Comparison of ENCODE assay signal across 35 cellular contexts in the genomic region with DNA sequence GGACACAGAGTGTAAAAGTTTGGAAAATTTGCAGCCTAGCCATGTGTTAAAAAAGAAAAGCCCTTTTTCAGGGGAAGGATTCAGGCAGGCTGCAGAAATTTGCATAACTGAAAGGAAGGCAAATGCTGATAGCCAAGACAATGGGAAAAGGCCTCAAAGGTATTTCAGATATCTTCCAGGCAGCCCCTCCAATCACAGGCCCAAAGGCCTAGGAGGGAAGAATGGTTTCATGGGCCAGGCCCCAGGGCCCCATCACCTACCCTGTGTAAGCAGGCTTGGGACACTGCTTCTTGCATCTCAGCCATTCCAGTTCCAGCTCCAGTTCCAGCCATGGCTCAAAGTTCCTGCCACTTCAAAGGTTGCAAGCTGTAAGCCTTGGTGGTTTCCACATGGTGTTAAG. TPM values are rescaled to one million over a fixed set of nuclear protein-coding genes. Genes with fewer than 3 reads are reported as not detected.
DNase-seq lines count a peak whose midpoint lies in the region; ATAC-seq and TF ChIP-seq lines count a peak whose summit lies in the region.
"Had no signal": no experiment of that assay in that cellular context is flagged by ENCODE, and none has a peak within 500 bp of the region (broad histone marks: within the 10 kb centered on the region; RNA-seq: fewer than 3 reads in every experiment).

No MANE protein-coding gene starts in this region.

- peak overlapping the region; percentile 82; the same call in 1 of the 2 replicates for H3K27ac ChIP-seq in HL-60 (replicated peaks)
- H3K27ac ChIP-seq in upper lobe of left lung = peak overlapping the region in 3 of 4 donors; percentile 69 to 81 (median 80)
- H3K27ac ChIP-seq: prostate gland, right lobe of liver, SJCRH30, vagina had no signal

- H3K4me1 Mint-ChIP-seq in activated naive CD8-positive, alpha-beta T cell (ENCODE audit: low read depth) = peaks cover 40% of the 10 kb centered on the region
- H3K4me1 Mint-ChIP-seq in activated naive CD8-positive, alpha-beta T cell treated with anti-CD3 and anti-CD28 coated beads, Interleukin-2, amount 50 U/mL, for 24 hours = peaks cover 39% of the 10 kb centered on the region
- H3K4me1 Mint-ChIP-seq in activated T-helper 17 cell treated with anti-CD3 and anti-CD28 coated beads, Interleukin-2, amount 50 U/mL, for 72 hours = peaks cover 37% of the 10 kb centered on the region

- no peak for TF ChIP-seq POLR2A in upper lobe of left lung (IDR thresholded peaks at IDR 0.05)

- DNase-seq in activated naive CD8-positive, alpha-beta T cell treated with anti-CD3 and anti-CD28 coated beads, Interleukin-2, amount 50 U/mL, for 24 hours = no peak
- DNase-seq in HL-60 (ENCODE audit: low read depth in 1 of 2, low spot score in 1 of 2) (no peak), upper lobe of left lung (no peak), AG08395 (ENCODE audit: low spot score) (no peak)
- DNase-seq: ACHN; activated B cell treated with CpG ODN at 0.5 μM for 24 hours; aorta; BE2C; COR-L47; endodermal cell; H7; head of caudate nucleus; kidney; midbrain; MV-4-11; naive B cell; NCI-H1436 treated with DMSO at 0.1 percent for 48 hours; NCI-H2107; NCI-H345; NCI-H82; nucleus accumbens; right lobe of liver; SJCRH30; stimulated activated CD8-positive, alpha-beta memory T cell treated with anti-CD3 and anti-CD28 coated beads, Interleukin-4, amount 100 ng/mL, for 48 hours; stomach; SW 1271 had no signal

- H3K4me1 ChIP-seq in upper lobe of left lung = peaks cover 0 to 11% (median 7%) of the 10 kb centered on the region in 4 donors
- H3K4me1 ChIP-seq: BE2C, prostate gland, SJCRH30, vagina had no signal

- H3K36me3 Mint-ChIP-seq in activated naive CD8-positive, alpha-beta T cell = no peaks in the 10 kb centered on the region
- H3K36me3 Mint-ChIP-seq in activated naive CD8-positive, alpha-beta T cell treated with anti-CD3 and anti-CD28 coated beads, Interleukin-2, amount 50 U/mL, for 24 hours (ENCODE audit: low read depth) = no peaks in the 10 kb centered on the region
- H3K36me3 Mint-ChIP-seq in activated T-helper 17 cell treated with anti-CD3 and anti-CD28 coated beads, Interleukin-2, amount 50 U/mL, for 72 hours (ENCODE audit: low read depth) = no peaks in the 10 kb centered on the region
- H3K36me3 Mint-ChIP-seq: naive B cell had no signal

- H3K9me3 ChIP-seq in upper lobe of left lung = no peaks in the 10 kb centered on the region
- H3K9me3 ChIP-seq: BE2C, prostate gland, right lobe of liver, SJCRH30, stomach, vagina had no signal

- no peak for TF ChIP-seq EP300 in upper lobe of left lung (IDR thresholded peaks at IDR 0.05)

- no peaks in the 10 kb centered on the region for H3K36me3 ChIP-seq in upper lobe of left lung
- H3K36me3 ChIP-seq: BE2C, prostate gland, right lobe of liver, SJCRH30, stomach, vagina had no signal

- no peaks in the 10 kb centered on the region for H3K9me3 Mint-ChIP-seq in activated naive CD8-positive, alpha-beta T cell (ENCODE audit: low read depth)
- no peaks in the 10 kb centered on the region for H3K9me3 Mint-ChIP-seq in activated naive CD8-positive, alpha-beta T cell treated with anti-CD3 and anti-CD28 coated beads, Interleukin-2, amount 50 U/mL, for 24 hours
- peaks cover 16% of the 10 kb centered on the region for H3K9me3 Mint-ChIP-seq in activated T-helper 17 cell treated with anti-CD3 and anti-CD28 coated beads, Interleukin-2, amount 50 U/mL, for 72 hours
- H3K9me3 Mint-ChIP-seq: activated B cell treated with CpG ODN at 0.5 μM for 24 hours; activated naive CD4-positive, alpha-beta T cell treated with anti-CD3 and anti-CD28 coated beads, Interleukin-2, amount 50 U/mL, for 24 hours had no signal

- peak overlapping the region; percentile 90 for H3K27ac Mint-ChIP-seq in activated naive CD8-positive, alpha-beta T cell
- H3K27ac Mint-ChIP-seq in activated naive CD8-positive, alpha-beta T cell treated with anti-CD3 and anti-CD28 coated beads, Interleukin-2, amount 50 U/mL, for 24 hours = no peak overlapping the region
- peak overlapping the region; percentile 89 for H3K27ac Mint-ChIP-seq in activated T-helper 17 cell treated with anti-CD3 and anti-CD28 coated beads, Interleukin-2, amount 50 U/mL, for 72 hours
- H3K27ac Mint-ChIP-seq: activated B cell treated with CpG ODN at 0.5 μM for 24 hours, endodermal cell had no signal

- H3K27me3 ChIP-seq in HL-60 (ENCODE audit: insufficient read depth, poor library complexity, severe bottlenecking) = no peaks in the 10 kb centered on the region
- no peaks in the 10 kb centered on the region for H3K27me3 ChIP-seq in upper lobe of left lung
- H3K27me3 ChIP-seq: right lobe of liver, SJCRH30, stomach, vagina had no signal

- H3K4me3 Mint-ChIP-seq in activated naive CD8-positive, alpha-beta T cell = no peak overlapping the region
- no peak overlapping the region for H3K4me3 Mint-ChIP-seq in activated naive CD8-positive, alpha-beta T cell treated with anti-CD3 and anti-CD28 coated beads, Interleukin-2, amount 50 U/mL, for 24 hours
- H3K4me3 Mint-ChIP-seq in activated T-helper 17 cell treated with anti-CD3 and anti-CD28 coated beads, Interleukin-2, amount 50 U/mL, for 72 hours = peak overlapping the region; percentile 59
- H3K4me3 Mint-ChIP-seq: activated B cell treated with CpG ODN at 0.5 μM for 24 hours; activated naive CD4-positive, alpha-beta T cell treated with anti-CD3 and anti-CD28 coated beads, Interleukin-2, amount 50 U/mL, for 24 hours; endodermal cell had no signal

- ATAC-seq in activated naive CD8-positive, alpha-beta T cell treated with anti-CD3 and anti-CD28 coated beads, Interleukin-2, amount 50 U/mL, for 24 hours = no peak
- no peak for ATAC-seq in activated T-helper 17 cell treated with anti-CD3 and anti-CD28 coated beads, Interleukin-2, amount 50 U/mL, for 72 hours (replicated peaks)
- ATAC-seq in upper lobe of left lung (ENCODE audit: low FRiP score in 2 of 2) (no peak), HG02763 (IDR thresholded peaks at IDR 0.05; ENCODE audit: unreplicated experiment) (no peak), GM19395 (IDR thresholded peaks at IDR 0.05; ENCODE audit: unreplicated experiment) (no peak)
- ATAC-seq: right lobe of liver had no signal

- H3K4me3 ChIP-seq in HL-60 (replicated peaks; ENCODE audit: insufficient read depth, low read length) (no peak overlapping the region), upper lobe of left lung (no peak overlapping the region)
- H3K4me3 ChIP-seq: prostate gland, right lobe of liver, SJCRH30, stomach, vagina had no signal

- TF ChIP-seq CTCF in HL-60 (IDR thresholded peaks at IDR 0.05; ENCODE audit: insufficient read depth, low read length) (no peak), upper lobe of left lung (IDR thresholded peaks at IDR 0.05) (no peak)

- no peaks in the 10 kb centered on the region for H3K27me3 Mint-ChIP-seq in activated naive CD8-positive, alpha-beta T cell
- no peaks in the 10 kb centered on the region for H3K27me3 Mint-ChIP-seq in activated naive CD8-positive, alpha-beta T cell treated with anti-CD3 and anti-CD28 coated beads, Interleukin-2, amount 50 U/mL, for 24 hours
- H3K27me3 Mint-ChIP-seq in activated T-helper 17 cell treated with anti-CD3 and anti-CD28 coated beads, Interleukin-2, amount 50 U/mL, for 72 hours = no peaks in the 10 kb centered on the region
- H3K27me3 Mint-ChIP-seq: activated B cell treated with CpG ODN at 0.5 μM for 24 hours; activated naive CD4-positive, alpha-beta T cell treated with anti-CD3 and anti-CD28 coated beads, Interleukin-2, amount 50 U/mL, for 24 hours had no signal

RNA-seq across cellular contexts. Expression of a gene that starts 4.8 kb away (rescaled TPM):
- total RNA-seq in activated T-helper 17 cell treated with anti-CD3 and anti-CD28 coated beads, Interleukin-2, amount 50 U/mL, for 72 hours = 1 to 10 TPM; 5.2 to 7.5 TPM
- total RNA-seq in upper lobe of left lung = 1 to 10 TPM in 2 of 6 donors, under 1 TPM in 2, not detected in 2; 0.37 to 2.1 (median 0.82) TPM
- total RNA-seq: activated B cell treated with CpG ODN at 0.5 μM for 24 hours, bronchial epithelial cell, LHCN-M2, SJCRH30, vagina had no signal

RNA-seq across cellular contexts. Expression of a gene that starts 35.8 kb away (rescaled TPM):
- total RNA-seq in activated T-helper 17 cell treated with anti-CD3 and anti-CD28 coated beads, Interleukin-2, amount 50 U/mL, for 72 hours = 1 to 10 TPM in 1 of 2 donors, under 1 TPM in 1; 0.85 to 1.9 TPM
- 1 to 10 TPM; 2.1 to 9.7 (median 8.1) TPM for total RNA-seq in upper lobe of left lung
